Comparison of ENCODE assay signal across 19 cellular contexts in genomic region chr6:3987072-3987471, GRCh38.
DNase-seq lines count a peak whose midpoint lies in the region; ATAC-seq, FAIRE-seq and TF ChIP-seq lines count a peak whose summit lies in the region.
"Had no signal": no experiment of that assay in that cellular context is flagged by ENCODE, and none has a peak within 500 bp of the region (broad histone marks: within the 10 kb centered on the region; RNA-seq: fewer than 3 reads in every experiment).

No MANE protein-coding gene starts in this region.

- H3K27me3 ChIP-seq in endothelial cell of umbilical vein (ENCODE audit: control insufficient read depth in 2 of 2, insufficient read depth in 2 of 2, low read length in 2 of 2), result no peaks in the 10 kb centered on the region
- H3K27me3 ChIP-seq in right lobe of liver, result no peaks in the 10 kb centered on the region
- H3K27me3 ChIP-seq: gastrocnemius medialis, neutrophil, Peyer's patch had no signal

- H3K79me2 ChIP-seq in endothelial cell of umbilical vein (ENCODE audit: control insufficient read depth, insufficient read depth, low read length), result no peaks in the 10 kb centered on the region

- no peak overlapping the region for H3K9ac ChIP-seq in endothelial cell of umbilical vein (replicated peaks; ENCODE audit: extremely low read depth, insufficient read depth, low read length)

- H3K9me1 ChIP-seq in endothelial cell of umbilical vein (replicated peaks; ENCODE audit: control insufficient read depth, extremely low read depth, insufficient read depth, low read length), result no peaks in the 10 kb centered on the region

- H3K27ac ChIP-seq in endothelial cell of umbilical vein (ENCODE audit: insufficient read depth, low read depth, low read length), result peak overlapping the region; percentile 16
- no peak overlapping the region for H3K27ac ChIP-seq in right lobe of liver
- H3K27ac ChIP-seq: gastrocnemius medialis, left ventricle myocardium inferior, neutrophil, Peyer's patch had no signal

- H3K4me1 ChIP-seq in endothelial cell of umbilical vein (ENCODE audit: control insufficient read depth, extremely low read depth, insufficient read depth, low read length), result peaks cover 17% of the 10 kb centered on the region
- H3K4me1 ChIP-seq in right lobe of liver, result peaks cover 0 to 10% (median 0%) of the 10 kb centered on the region in 4 donors

- H3K9me3 ChIP-seq in endothelial cell of umbilical vein (replicated peaks; ENCODE audit: control insufficient read depth, insufficient read depth, low read length), result no peaks in the 10 kb centered on the region
- H3K9me3 ChIP-seq in right lobe of liver, result no peaks in the 10 kb centered on the region
- H3K9me3 ChIP-seq: gastrocnemius medialis, left ventricle myocardium inferior, neutrophil, Peyer's patch had no signal

- peak in 3 of 4 donors; percentile 23 to 39 (median 31) for ATAC-seq in right lobe of liver
- ATAC-seq: gastrocnemius medialis had no signal

- FAIRE-seq in endothelial cell of umbilical vein (lab: Jason Lieb, UNC), result peak; percentile 81
- FAIRE-seq: D721Med had no signal

- TF ChIP-seq CTCF in endothelial cell of umbilical vein (IDR thresholded peaks at IDR 0.05; ENCODE audit: extremely low read depth in 1 of 2, insufficient read depth in 1 of 2, low read depth in 1 of 2, low read length in 2 of 2), result no peak
- TF ChIP-seq CTCF in right lobe of liver (IDR thresholded peaks at IDR 0.05), result no peak

- POLR2A ChIA-PET in endothelial cell of umbilical vein (lab: Charles Lee), result no interaction called here

- H3K4me2 ChIP-seq in endothelial cell of umbilical vein (ENCODE audit: insufficient read depth, low read length), result peak overlapping the region; percentile 19

- no TSS peak for BruUV-seq in endothelial cell of umbilical vein (replicated peaks; lab: Mats Ljungman, UMichigan)

- H3K4me3 ChIP-seq in endothelial cell of umbilical vein (replicated peaks in 1 of 3; ENCODE audit: insufficient read depth in 1 of 3, low read depth in 1 of 3, low read length in 3 of 3) (no peak overlapping the region), right lobe of liver (no peak overlapping the region)
- H3K4me3 ChIP-seq: gastrocnemius medialis, left ventricle myocardium inferior, Peyer's patch had no signal

- dilution Hi-C loops in endothelial cell of umbilical vein (cut with MboI; ENCODE audit: extremely low pct_ligation_motif_present, low sequenced_read_pairs), result loop anchor here (25.0 kb wide), 1 partner anchor 700 kb away; no protein-coding TSS in a partner anchor

- intact Hi-C loops in endothelial cell of umbilical vein (cut with micrococcal nuclease), result no loop called here
- intact Hi-C loops in right lobe of liver (cut with DNase I), result loop anchor here (10.0 kb wide), 3 partner anchors 62 to 252 kb away; no protein-coding TSS in a partner anchor

- peak; percentile 49 for DNase-seq in A172 (ENCODE audit: low spot score)
- peak; percentile 76 for DNase-seq in M059J (ENCODE audit: low read depth)
- DNase-seq in endothelial cell of umbilical vein (ENCODE audit: low read depth, low spot score), result peak; percentile 84
- DNase-seq in right lobe of liver, result no peak
- no peak for DNase-seq in NCI-H1092 treated with DMSO at 0.1 percent for 48 hours (lab: John Stamatoyannopoulos, UW)
- DNase-seq in activated CD4-positive, CD25-positive, alpha-beta regulatory T cell treated with anti-CD3 and anti-CD28 coated beads, Interleukin-2, amount 50 U/mL, for 72 hours, result no peak
- no peak for DNase-seq in activated CD4-positive, alpha-beta T cell treated with anti-CD3 and anti-CD28 coated beads for 4 hours
- no peak for DNase-seq in NCI-H146 treated with DMSO at 0.1 percent for 48 hours (lab: John Stamatoyannopoulos, UW; ENCODE audit: unreplicated experiment)
- DNase-seq: ACHN; activated CD4-positive, alpha-beta T cell treated with anti-CD3 and anti-CD28 coated beads for 48 hours; activated T-cell treated with anti-CD3 and anti-CD28 coated beads, Interleukin-2, amount 50 U/mL, for 1 hour; gastrocnemius medialis; left ventricle myocardium inferior; NCI-H1417 treated with DMSO at 0.1 percent for 48 hours; NCI-H524 treated with DMSO at 0.1 percent for 48 hours; Peyer's patch; stimulated activated CD4-positive, alpha-beta T cell treated with anti-CD3 and anti-CD28 coated beads, Interleukin-12 subunit alpha, Interleukin-12 subunit beta, amount 100 ng/mL, for 4 hours had no signal

- 19% methylated on average over 3 of the region's 3 CpGs for WGBS in right lobe of liver (ENCODE audit: insufficient coverage, low coverage, low lambda C conversion rate, missing lambda C conversion rate)

- TF ChIP-seq POLR2A in endothelial cell of umbilical vein (IDR thresholded peaks at IDR 0.05; ENCODE audit: low read depth, low read length) (no peak), right lobe of liver (IDR thresholded peaks at IDR 0.05) (no peak)

- no peaks in the 10 kb centered on the region for H4K20me1 ChIP-seq in endothelial cell of umbilical vein (replicated peaks; ENCODE audit: control insufficient read depth, extremely low read depth, insufficient read depth, low read length)

- H3K36me3 ChIP-seq in endothelial cell of umbilical vein (ENCODE audit: control insufficient read depth in 2 of 2, extremely low read depth in 1 of 2, insufficient read depth in 2 of 2, low read length in 2 of 2) (no peaks in the 10 kb centered on the region), right lobe of liver (no peaks in the 10 kb centered on the region)
- H3K36me3 ChIP-seq: gastrocnemius medialis, left ventricle myocardium inferior, neutrophil, Peyer's patch had no signal

- peak overlapping the region; percentile 5 for H2AFZ ChIP-seq in endothelial cell of umbilical vein (ENCODE audit: low read depth, low read length)

- CTCF ChIA-PET in endothelial cell of umbilical vein (lab: Charles Lee), result interaction anchor here (0.6 to 6.1 kb wide), 8 partner anchors 8 to 255 kb away, joined by 3 to 93 read pairs (median 4); partner anchors contain the start of gene FAM50B

TF ChIP-seq in endothelial cell of umbilical vein, 7 proteins besides CTCF, POLR2A, EP300 and RAD21:
- TF ChIP-seq MYC (IDR thresholded peaks at IDR 0.05; ENCODE audit: low read depth, low read length), result no peak
- peak; percentile 25 for TF ChIP-seq FOS (IDR thresholded peaks at IDR 0.05; ENCODE audit: borderline replicate concordance, insufficient read depth, low read length)
- no peak for TF ChIP-seq MAX (IDR thresholded peaks at IDR 0.05; ENCODE audit: insufficient read depth, insufficient read length)
- TF ChIP-seq GATA2 (IDR thresholded peaks at IDR 0.05; ENCODE audit: insufficient read depth, insufficient read length, low read depth, low read length), result peak; percentile 40
- no peak for TF ChIP-seq JUN (IDR thresholded peaks at IDR 0.05; ENCODE audit: borderline replicate concordance, insufficient read depth, insufficient read length, low read depth)
- no peak for TF ChIP-seq EZH2 (IDR thresholded peaks at IDR 0.05; ENCODE audit: borderline replicate concordance, low read depth, low read length, severe bottlenecking)
- TF ChIP-seq POLR2AphosphoS5 (IDR thresholded peaks at IDR 0.05; ENCODE audit: insufficient read depth, low read depth, low read length), result peak; percentile 35

Comparison
In these comparisons a context has a peak if more than half of its experiments do, and no peak if none do; other contexts are left out.
1. DNase-seq: peak in A172 (single experiment), M059J (single experiment) and endothelial cell of umbilical vein (single experiment); none in right lobe of liver (0 of 3), NCI-H1092 treated with DMSO at 0.1 percent for 48 hours (single experiment), activated CD4-positive, CD25-positive, alpha-beta regulatory T cell treated with anti-CD3 and anti-CD28 coated beads, Interleukin-2, amount 50 U/mL, for 72 hours (single experiment), activated CD4-positive, alpha-beta T cell treated with anti-CD3 and anti-CD28 coated beads for 4 hours (0 of 2) and NCI-H146 treated with DMSO at 0.1 percent for 48 hours (single experiment).